In genomic region chr18:21997207-21998143, GRCh38 we compare ENCODE assay signal across 8 cellular contexts.
DNase-seq lines count a peak whose midpoint lies in the region; ATAC-seq and TF ChIP-seq lines count a peak whose summit lies in the region.

No MANE protein-coding gene starts in this region.

- no peak for TF ChIP-seq POLR2A in right lobe of liver (IDR thresholded peaks at IDR 0.05)

- H3K9me3 ChIP-seq in HEK293 (ENCODE audit: control insufficient read depth, insufficient read depth, low read depth, low read length) (no peaks in the 10 kb centered on the region), right lobe of liver (no peaks in the 10 kb centered on the region)

- ATAC-seq in right lobe of liver, result peak; percentile 93 to 97 (median 95)
- ATAC-seq in HG02610 (IDR thresholded peaks at IDR 0.05; ENCODE audit: unreplicated experiment), result no peak

- intact Hi-C loops in right lobe of liver (cut with DNase I), result no loop called here

- WGBS in right lobe of liver (ENCODE audit: insufficient coverage, low coverage, low lambda C conversion rate, missing lambda C conversion rate), result 37% methylated on average over 14 of the region's 14 CpGs

- no peaks in the 10 kb centered on the region for H3K27me3 ChIP-seq in right lobe of liver

- H3K36me3 ChIP-seq in HEK293 (ENCODE audit: control insufficient read depth in 2 of 2, insufficient read depth in 1 of 2, low read length in 2 of 2) (no peaks in the 10 kb centered on the region), right lobe of liver (no peaks in the 10 kb centered on the region)

- TF ChIP-seq CTCF in HEK293 (tag by site-specific recombination; IDR thresholded peaks at IDR 0.05) (no peak), right lobe of liver (IDR thresholded peaks at IDR 0.05) (peak; percentile 83 to 92 (median 86))

- H3K27ac ChIP-seq in HEK293 (ENCODE audit: extremely low read depth, low read depth, low read length) (no peak overlapping the region), right lobe of liver (peak overlapping the region in 1 of 3 donors; percentile 12)

- H3K4me1 ChIP-seq in HEK293 (ENCODE audit: control insufficient read depth, insufficient read depth, low read length) (peaks cover 2% of the 10 kb centered on the region), right lobe of liver (peaks cover 0 to 9% (median 0%) of the 10 kb centered on the region in 4 donors)

- peak; percentile 5 for DNase-seq in activated CD4-positive, alpha-beta T cell treated with anti-CD3 and anti-CD28 coated beads for 48 hours
- DNase-seq in activated CD4-positive, alpha-beta T cell treated with anti-CD3 and anti-CD28 coated beads, Interleukin-2, amount 50 U/mL, for 48 hours, result no peak
- DNase-seq in NCI-H774 (lab: John Stamatoyannopoulos, UW) (peak; percentile 28), cerebellar cortex (ENCODE audit: low spot score) (peak; percentile 19), right lobe of liver (no peak), hypothalamus (lab: John Stamatoyannopoulos, UW) (no peak)

- CTCF ChIA-PET in HEK293 (lab: Yijun Ruan, JAX), result interaction anchor here (0.6 to 3.4 kb wide), 47 partner anchors 9 to 674 kb away, joined by 3 to 26 read pairs (median 3); no protein-coding TSS in a partner anchor

- H3K4me3 ChIP-seq in HEK293 (ENCODE audit: low read depth, low read length) (no peak overlapping the region), right lobe of liver (no peak overlapping the region)

- POLR2A ChIA-PET in HEK293 (lab: Yijun Ruan, JAX), result interaction anchor here (0.5 to 0.8 kb wide), 2 partner anchors 17 to 173 kb away, joined by 3 read pairs; no protein-coding TSS in a partner anchor

TF ChIP-seq in HEK293, 187 proteins besides CTCF, POLR2A, EP300 and RAD21 (continues in another document):
- no peak for TF ChIP-seq RBAK (tag by site-specific recombination; IDR thresholded peaks at IDR 0.05)
- peak; percentile 95 for TF ChIP-seq SCRT1 (tag by site-specific recombination; IDR thresholded peaks at IDR 0.05; ENCODE audit: borderline replicate concordance)
- TF ChIP-seq YY2 (tag by site-specific recombination; IDR thresholded peaks at IDR 0.05), result no peak
- TF ChIP-seq ZNF692 (tag by site-specific recombination; IDR thresholded peaks at IDR 0.05), result 0 out of 2 replicates have a peak, but pooled peaks have one; percentile 15
- TF ChIP-seq ZNF10 (tag by site-specific recombination; IDR thresholded peaks at IDR 0.05), result no peak
- TF ChIP-seq, protein P1, sequence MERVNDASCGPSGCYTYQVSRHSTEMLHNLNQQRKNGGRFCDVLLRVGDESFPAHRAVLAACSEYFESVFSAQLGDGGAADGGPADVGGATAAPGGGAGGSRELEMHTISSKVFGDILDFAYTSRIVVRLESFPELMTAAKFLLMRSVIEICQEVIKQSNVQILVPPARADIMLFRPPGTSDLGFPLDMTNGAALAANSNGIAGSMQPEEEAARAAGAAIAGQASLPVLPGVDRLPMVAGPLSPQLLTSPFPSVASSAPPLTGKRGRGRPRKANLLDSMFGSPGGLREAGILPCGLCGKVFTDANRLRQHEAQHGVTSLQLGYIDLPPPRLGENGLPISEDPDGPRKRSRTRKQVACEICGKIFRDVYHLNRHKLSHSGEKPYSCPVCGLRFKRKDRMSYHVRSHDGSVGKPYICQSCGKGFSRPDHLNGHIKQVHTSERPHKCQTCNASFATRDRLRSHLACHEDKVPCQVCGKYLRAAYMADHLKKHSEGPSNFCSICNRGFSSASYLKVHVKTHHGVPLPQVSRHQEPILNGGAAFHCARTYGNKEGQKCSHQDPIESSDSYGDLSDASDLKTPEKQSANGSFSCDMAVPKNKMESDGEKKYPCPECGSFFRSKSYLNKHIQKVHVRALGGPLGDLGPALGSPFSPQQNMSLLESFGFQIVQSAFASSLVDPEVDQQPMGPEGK (tag by site-specific recombination; IDR thresholded peaks at IDR 0.05), result no peak
- TF ChIP-seq, protein P2, sequence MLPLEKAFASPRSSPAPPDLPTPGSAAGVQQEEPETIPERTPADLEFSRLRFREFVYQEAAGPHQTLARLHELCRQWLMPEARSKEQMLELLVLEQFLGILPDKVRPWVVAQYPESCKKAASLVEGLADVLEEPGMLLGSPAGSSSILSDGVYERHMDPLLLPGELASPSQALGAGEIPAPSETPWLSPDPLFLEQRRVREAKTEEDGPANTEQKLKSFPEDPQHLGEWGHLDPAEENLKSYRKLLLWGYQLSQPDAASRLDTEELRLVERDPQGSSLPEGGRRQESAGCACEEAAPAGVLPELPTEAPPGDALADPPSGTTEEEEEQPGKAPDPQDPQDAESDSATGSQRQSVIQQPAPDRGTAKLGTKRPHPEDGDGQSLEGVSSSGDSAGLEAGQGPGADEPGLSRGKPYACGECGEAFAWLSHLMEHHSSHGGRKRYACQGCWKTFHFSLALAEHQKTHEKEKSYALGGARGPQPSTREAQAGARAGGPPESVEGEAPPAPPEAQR (tag by site-specific recombination; IDR thresholded peaks at IDR 0.05), result no peak
- TF ChIP-seq ZBTB21 (tag by site-specific recombination; IDR thresholded peaks at IDR 0.05), result no peak
- TF ChIP-seq ZNF837 (tag by site-specific recombination; IDR thresholded peaks at IDR 0.05), result no peak
- no peak for TF ChIP-seq ZNF175 (tag by site-specific recombination; IDR thresholded peaks at IDR 0.05)
- TF ChIP-seq ZSCAN30 (tag by site-specific recombination; IDR thresholded peaks at IDR 0.05), result 0 out of 2 replicates have a peak, but pooled peaks have one; percentile 36
- no peak for TF ChIP-seq ZNF701 (tag by site-specific recombination; IDR thresholded peaks at IDR 0.05)
- no peak for TF ChIP-seq REPIN1 (tag by site-specific recombination; IDR thresholded peaks at IDR 0.05; ENCODE audit: low read depth)
- peak; percentile 90 for TF ChIP-seq PRDM10 (tag by site-specific recombination; IDR thresholded peaks at IDR 0.05)
- TF ChIP-seq ZNF792 (tag by site-specific recombination; IDR thresholded peaks at IDR 0.05), result no peak
- TF ChIP-seq ZNF16 (tag by site-specific recombination; IDR thresholded peaks at IDR 0.05; ENCODE audit: low read depth), result no peak
- TF ChIP-seq SCRT2 (tag by site-specific recombination; IDR thresholded peaks at IDR 0.05), result peak; percentile 94
- no peak for TF ChIP-seq ZNF416 (tag by site-specific recombination; IDR thresholded peaks at IDR 0.05)
- TF ChIP-seq ZNF26 (tag by site-specific recombination; IDR thresholded peaks at IDR 0.05), result no peak
- TF ChIP-seq ZNF394 (tag by site-specific recombination; IDR thresholded peaks at IDR 0.05; ENCODE audit: borderline replicate concordance), result peak; percentile 65; the same call in 1 of the 2 replicates

Comparison
In these comparisons a context has a peak if more than half of its experiments do, and no peak if none do; other contexts are left out.
1. DNase-seq: peak in activated CD4-positive, alpha-beta T cell treated with anti-CD3 and anti-CD28 coated beads for 48 hours (single experiment), NCI-H774 (single experiment) and cerebellar cortex (single experiment); none in activated CD4-positive, alpha-beta T cell treated with anti-CD3 and anti-CD28 coated beads, Interleukin-2, amount 50 U/mL, for 48 hours (0 of 2), right lobe of liver (0 of 3) and hypothalamus (0 of 51).